In the genomic region with DNA sequence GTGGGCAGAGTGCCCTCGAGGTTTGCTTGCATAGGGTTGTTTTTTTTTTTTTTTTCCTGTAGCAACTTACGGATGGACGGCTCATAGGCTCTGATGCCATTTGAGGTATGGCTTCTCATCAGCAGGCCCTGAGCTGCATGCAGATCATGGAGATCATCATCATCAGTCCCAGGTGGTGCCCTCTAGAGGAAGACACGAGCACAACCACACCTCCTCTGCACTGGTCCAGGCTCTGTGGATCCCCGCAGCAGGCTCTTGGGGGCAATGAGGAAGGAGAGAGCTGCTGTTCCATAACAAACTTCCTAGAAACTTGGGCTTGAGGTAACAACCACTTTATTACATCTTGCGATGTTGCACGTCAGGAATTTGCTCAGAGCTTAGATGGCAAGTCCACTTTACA, we compare ENCODE assay signal across 11 cellular contexts.
DNase-seq lines count a peak whose midpoint lies in the region; ATAC-seq and TF ChIP-seq lines count a peak whose summit lies in the region.
"Had no signal": no experiment of that assay in that cellular context is flagged by ENCODE, and none has a peak within 500 bp of the region (broad histone marks: within the 10 kb centered on the region; RNA-seq: fewer than 3 reads in every experiment).

No MANE protein-coding gene starts in this region.

- no peaks in the 10 kb centered on the region for H3K9me2 ChIP-seq in PC-3 (replicated peaks; ENCODE audit: low read length)

- no peak for TF ChIP-seq POLR2A in Peyer's patch (IDR thresholded peaks at IDR 0.05)

- no peaks in the 10 kb centered on the region for H3K36me3 ChIP-seq in H7 (replicated peaks; ENCODE audit: control insufficient read depth, insufficient read depth, low read length)
- H3K36me3 ChIP-seq in PC-3 (ENCODE audit: low read depth, low read length) = no peaks in the 10 kb centered on the region
- H3K36me3 ChIP-seq in Peyer's patch = no peaks in the 10 kb centered on the region
- H3K36me3 ChIP-seq: pancreas had no signal

- H3K4me3 ChIP-seq in H7 (ENCODE audit: insufficient read depth, low read depth, low read length) = no peak overlapping the region
- no peak overlapping the region for H3K4me3 ChIP-seq in PC-3 (ENCODE audit: low read length)
- no peak overlapping the region for H3K4me3 ChIP-seq in Peyer's patch
- H3K4me3 ChIP-seq: pancreas had no signal

- TF ChIP-seq CTCF in PC-3 (conservative IDR thresholded peaks at IDR 0.05; ENCODE audit: low read depth, low read length) (peak; percentile 58), Peyer's patch (IDR thresholded peaks at IDR 0.05) (no peak)

- no peaks in the 10 kb centered on the region for H3K79me2 ChIP-seq in PC-3 (ENCODE audit: low read length)

- no peak overlapping the region for H3K4me2 ChIP-seq in PC-3 (ENCODE audit: low read length)

- ATAC-seq in PC-3 (no peak), GM21717 (IDR thresholded peaks at IDR 0.05; ENCODE audit: unreplicated experiment) (no peak)
- ATAC-seq: pancreas had no signal

- H3K27ac ChIP-seq in PC-3 (ENCODE audit: low read length) (no peak overlapping the region), Peyer's patch (no peak overlapping the region)
- H3K27ac ChIP-seq: pancreas had no signal

- peak; percentile 18 for DNase-seq in GM03348 (ENCODE audit: low spot score)
- DNase-seq in H7 = peak; percentile 37
- DNase-seq in PC-3 = peak; percentile 11
- DNase-seq in iPS-NIHi7 (ENCODE audit: extremely low spot score) = peak; percentile 82
- DNase-seq in ecto neural progenitor cell (ENCODE audit: low spot score) = no peak
- no peak for DNase-seq in Peyer's patch
- DNase-seq: activated effector memory CD4-positive, alpha-beta T cell treated with anti-CD3 and anti-CD28 coated beads, Interleukin-2, amount 50 U/mL, for 16 hours; effector CD8-positive, alpha-beta T cell; GF-D8; pancreas had no signal

- no peak overlapping the region for H2AFZ ChIP-seq in PC-3 (ENCODE audit: low read length)

- no peak overlapping the region for H3K9ac ChIP-seq in PC-3 (ENCODE audit: low read length)

- BruUV-seq in PC-3 (replicated peaks; lab: Mats Ljungman, UMichigan) = no TSS peak

- POLR2A ChIA-PET in PC-3 (lab: Charles Lee; ENCODE audit: unreplicated experiment) = no interaction called here

- no peaks in the 10 kb centered on the region for H3K27me3 ChIP-seq in H7 (ENCODE audit: control insufficient read depth, insufficient read depth, low read length)
- H3K27me3 ChIP-seq in PC-3 (ENCODE audit: low read length) = 0 out of 2 replicates have a peak, but pooled peaks cover 9% of the 10 kb centered on the region
- no peaks in the 10 kb centered on the region for H3K27me3 ChIP-seq in Peyer's patch
- H3K27me3 ChIP-seq: pancreas had no signal

- no peaks in the 10 kb centered on the region for H3F3A ChIP-seq in PC-3 (ENCODE audit: low read length, unreplicated experiment)

- intact Hi-C loops in PC-3 (cut with micrococcal nuclease) = no loop called here

- no peaks in the 10 kb centered on the region for H3K4me1 ChIP-seq in PC-3 (ENCODE audit: insufficient read depth, low read length)
- no peaks in the 10 kb centered on the region for H3K4me1 ChIP-seq in Peyer's patch
- H3K4me1 ChIP-seq: pancreas had no signal

- no peaks in the 10 kb centered on the region for H4K20me1 ChIP-seq in PC-3 (ENCODE audit: low read length)

- CTCF ChIA-PET in PC-3 (lab: Charles Lee) = no interaction called here

- no peaks in the 10 kb centered on the region for H3K9me3 ChIP-seq in PC-3 (ENCODE audit: low read length)
- no peaks in the 10 kb centered on the region for H3K9me3 ChIP-seq in Peyer's patch
- H3K9me3 ChIP-seq: pancreas had no signal

Comparison
In these comparisons a context has a peak if more than half of its experiments do, and no peak if none do; other contexts are left out.
1. DNase-seq: peak in GM03348 (single experiment), H7 (single experiment), PC-3 (single experiment) and iPS-NIHi7 (single experiment); none in ecto neural progenitor cell (single experiment) and Peyer's patch (0 of 3).